In the genomic region with DNA sequence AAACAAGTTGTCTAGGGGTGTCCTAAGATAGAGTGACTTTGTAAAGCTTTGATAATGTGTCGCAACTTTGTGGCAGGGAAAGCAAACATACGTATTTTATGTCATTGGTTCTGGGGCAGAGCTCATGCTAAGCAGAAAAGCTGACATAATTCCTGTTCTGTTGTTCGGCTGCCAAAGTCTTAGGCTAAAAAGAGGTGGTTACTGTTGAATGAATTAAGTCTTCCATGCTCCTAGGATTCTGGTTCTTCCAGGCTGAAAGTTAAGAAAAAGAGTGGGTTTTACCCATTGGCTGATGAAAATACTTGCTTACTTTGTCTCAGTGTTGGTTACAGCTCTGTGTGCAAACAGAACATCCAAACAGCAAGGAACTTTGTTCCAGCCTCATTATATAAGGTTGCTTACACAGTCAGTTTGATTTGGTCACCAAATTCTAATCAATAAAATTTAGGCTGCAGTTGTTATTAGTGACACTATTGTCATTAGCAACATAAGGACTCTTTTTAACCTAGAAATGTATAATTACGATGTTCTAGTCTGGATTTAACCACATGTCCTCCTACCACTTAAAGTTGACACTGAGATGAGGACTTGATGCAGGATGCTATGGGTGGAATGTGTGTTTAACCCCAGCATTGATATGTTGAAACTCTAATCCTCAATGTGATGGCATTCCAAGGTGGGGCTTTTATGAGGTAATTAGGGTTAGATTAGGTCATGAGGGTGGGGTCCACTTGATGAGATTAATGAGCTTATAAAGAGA, we compare ENCODE assay signal across 1 cellular context.
A peak's percentile ranks its signal among the peaks of the same experiment; 100 is the strongest.
TF ChIP-seq lines count a peak whose summit lies in the region.

No MANE protein-coding gene starts in this region.

TF ChIP-seq in HepG2, 621 proteins besides CTCF, POLR2A, EP300 and RAD21 (continued from another document):
- TF ChIP-seq, protein P1, sequence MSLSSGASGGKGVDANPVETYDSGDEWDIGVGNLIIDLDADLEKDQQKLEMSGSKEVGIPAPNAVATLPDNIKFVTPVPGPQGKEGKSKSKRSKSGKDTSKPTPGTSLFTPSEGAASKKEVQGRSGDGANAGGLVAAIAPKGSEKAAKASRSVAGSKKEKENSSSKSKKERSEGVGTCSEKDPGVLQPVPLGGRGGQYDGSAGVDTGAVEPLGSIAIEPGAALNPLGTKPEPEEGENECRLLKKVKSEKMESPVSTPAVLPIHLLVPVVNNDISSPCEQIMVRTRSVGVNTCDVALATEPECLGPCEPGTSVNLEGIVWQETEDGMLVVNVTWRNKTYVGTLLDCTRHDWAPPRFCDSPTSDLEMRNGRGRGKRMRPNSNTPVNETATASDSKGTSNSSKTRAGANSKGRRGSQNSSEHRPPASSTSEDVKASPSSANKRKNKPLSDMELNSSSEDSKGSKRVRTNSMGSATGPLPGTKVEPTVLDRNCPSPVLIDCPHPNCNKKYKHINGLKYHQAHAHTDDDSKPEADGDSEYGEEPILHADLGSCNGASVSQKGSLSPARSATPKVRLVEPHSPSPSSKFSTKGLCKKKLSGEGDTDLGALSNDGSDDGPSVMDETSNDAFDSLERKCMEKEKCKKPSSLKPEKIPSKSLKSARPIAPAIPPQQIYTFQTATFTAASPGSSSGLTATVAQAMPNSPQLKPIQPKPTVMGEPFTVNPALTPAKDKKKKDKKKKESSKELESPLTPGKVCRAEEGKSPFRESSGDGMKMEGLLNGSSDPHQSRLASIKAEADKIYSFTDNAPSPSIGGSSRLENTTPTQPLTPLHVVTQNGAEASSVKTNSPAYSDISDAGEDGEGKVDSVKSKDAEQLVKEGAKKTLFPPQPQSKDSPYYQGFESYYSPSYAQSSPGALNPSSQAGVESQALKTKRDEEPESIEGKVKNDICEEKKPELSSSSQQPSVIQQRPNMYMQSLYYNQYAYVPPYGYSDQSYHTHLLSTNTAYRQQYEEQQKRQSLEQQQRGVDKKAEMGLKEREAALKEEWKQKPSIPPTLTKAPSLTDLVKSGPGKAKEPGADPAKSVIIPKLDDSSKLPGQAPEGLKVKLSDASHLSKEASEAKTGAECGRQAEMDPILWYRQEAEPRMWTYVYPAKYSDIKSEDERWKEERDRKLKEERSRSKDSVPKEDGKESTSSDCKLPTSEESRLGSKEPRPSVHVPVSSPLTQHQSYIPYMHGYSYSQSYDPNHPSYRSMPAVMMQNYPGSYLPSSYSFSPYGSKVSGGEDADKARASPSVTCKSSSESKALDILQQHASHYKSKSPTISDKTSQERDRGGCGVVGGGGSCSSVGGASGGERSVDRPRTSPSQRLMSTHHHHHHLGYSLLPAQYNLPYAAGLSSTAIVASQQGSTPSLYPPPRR (CRISPR knock-in tag; IDR thresholded peaks at IDR 0.05; ENCODE audit: borderline replicate concordance) = no peak
- TF ChIP-seq SKIL (CRISPR knock-in tag; IDR thresholded peaks at IDR 0.05; ENCODE audit: borderline replicate concordance) = no peak; the same call in 1 of the 2 replicates
- no peak for TF ChIP-seq RERE (CRISPR knock-in tag; IDR thresholded peaks at IDR 0.05; ENCODE audit: low read depth)
- no peak for TF ChIP-seq E2F1 (CRISPR knock-in tag; IDR thresholded peaks at IDR 0.05)
- TF ChIP-seq HOXA3 (CRISPR knock-in tag; IDR thresholded peaks at IDR 0.05) = no peak
- TF ChIP-seq HDAC2 (CRISPR knock-in tag; IDR thresholded peaks at IDR 0.05) = 0 out of 2 replicates have a peak, but pooled peaks have one; percentile 13
- TF ChIP-seq SMYD3 (CRISPR knock-in tag; IDR thresholded peaks at IDR 0.05) = peak; percentile 46; the same call in 1 of the 2 replicates
- 0 out of 2 replicates have a peak, but pooled peaks have one; percentile 46 for TF ChIP-seq ZNF331 (CRISPR knock-in tag; IDR thresholded peaks at IDR 0.05)
- no peak for TF ChIP-seq ZNF703 (CRISPR knock-in tag; IDR thresholded peaks at IDR 0.05; ENCODE audit: borderline replicate concordance)
- peak; percentile 32; the same call in 1 of the 2 replicates for TF ChIP-seq SAP130 (CRISPR knock-in tag; IDR thresholded peaks at IDR 0.05; ENCODE audit: low read depth)
- TF ChIP-seq ZSCAN30 (CRISPR knock-in tag; IDR thresholded peaks at IDR 0.05) = no peak
- 0 out of 2 replicates have a peak, but pooled peaks have one; percentile 5 for TF ChIP-seq MED1 (CRISPR knock-in tag; IDR thresholded peaks at IDR 0.05)
- TF ChIP-seq ERF (CRISPR knock-in tag; IDR thresholded peaks at IDR 0.05) = 0 out of 2 replicates have a peak, but pooled peaks have one; percentile 26
- TF ChIP-seq MED13 (CRISPR knock-in tag; IDR thresholded peaks at IDR 0.05) = no peak
- peak; percentile 71; the same call in 1 of the 2 replicates for TF ChIP-seq MEIS1 (CRISPR knock-in tag; IDR thresholded peaks at IDR 0.05; ENCODE audit: borderline replicate concordance)
- no peak for TF ChIP-seq ZSCAN9 (CRISPR knock-in tag; IDR thresholded peaks at IDR 0.05; ENCODE audit: borderline replicate concordance)
- no peak for TF ChIP-seq PPARG (CRISPR knock-in tag; conservative IDR thresholded peaks at IDR 0.05)
- no peak for TF ChIP-seq NFIB (CRISPR knock-in tag; IDR thresholded peaks at IDR 0.05; ENCODE audit: borderline replicate concordance)
- TF ChIP-seq THAP11 (CRISPR knock-in tag; IDR thresholded peaks at IDR 0.05) = no peak
- TF ChIP-seq HNF1A (IDR thresholded peaks at IDR 0.05; ENCODE audit: low read depth) = no peak
- TF ChIP-seq HNF1A (CRISPR knock-in tag; IDR thresholded peaks at IDR 0.05; ENCODE audit: borderline replicate concordance) = no peak
- TF ChIP-seq SNAPC5 (CRISPR knock-in tag; IDR thresholded peaks at IDR 0.05; ENCODE audit: borderline replicate concordance) = no peak
- no peak for TF ChIP-seq REXO4 (CRISPR knock-in tag; IDR thresholded peaks at IDR 0.05; ENCODE audit: borderline replicate concordance)
- peak; percentile 43; the same call in 1 of the 2 replicates for TF ChIP-seq FOXA3 (CRISPR knock-in tag; IDR thresholded peaks at IDR 0.05)
- 0 out of 2 replicates have a peak, but pooled peaks have one; percentile 22 for TF ChIP-seq ATF2 (CRISPR knock-in tag; IDR thresholded peaks at IDR 0.05)
